Comparison of ENCODE assay signal across 1 cellular context in the genomic region with DNA sequence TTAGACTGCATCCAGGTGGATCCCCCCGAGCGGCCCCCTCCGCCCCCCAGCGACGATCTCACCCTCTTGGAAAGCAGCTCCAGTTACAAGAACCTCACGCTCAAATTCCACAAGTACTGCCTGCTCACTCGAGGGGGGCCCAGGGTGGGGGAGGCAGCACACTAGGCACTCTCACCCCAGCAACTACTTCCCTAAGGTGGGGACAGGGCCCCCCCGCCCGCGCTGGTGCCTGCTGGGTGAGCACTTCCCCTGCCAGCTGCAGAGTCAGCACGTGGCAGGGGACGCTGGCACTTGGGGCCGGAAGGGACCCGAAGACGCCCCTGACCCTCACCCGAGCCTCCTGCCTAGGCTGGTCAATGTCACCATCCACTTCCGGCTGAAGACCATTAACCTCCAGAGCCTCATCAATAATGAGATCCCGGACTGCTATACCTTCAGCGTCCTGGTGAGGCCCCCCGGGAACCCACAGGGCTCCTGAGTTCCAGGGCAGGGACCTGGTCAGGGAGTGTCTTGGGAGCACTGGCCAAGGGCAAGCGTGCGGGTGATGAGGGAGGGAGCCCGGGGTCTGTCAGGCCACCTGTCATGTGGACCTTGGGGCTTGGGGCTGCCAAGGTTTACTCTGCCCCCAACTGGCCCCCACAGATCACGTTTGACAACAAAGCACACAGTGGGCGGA.
TF ChIP-seq lines count a peak whose summit lies in the region.

No MANE protein-coding gene starts in this region.

TF ChIP-seq in HepG2, 621 proteins besides CTCF, POLR2A, EP300 and RAD21:
- TF ChIP-seq STAG1 (CRISPR knock-in tag; IDR thresholded peaks at IDR 0.05) (no peak), ZFYVE20 (CRISPR knock-in tag; IDR thresholded peaks at IDR 0.05; ENCODE audit: borderline replicate concordance, low read depth) (no peak), MED13 (CRISPR knock-in tag; IDR thresholded peaks at IDR 0.05) (no peak), LCORL (IDR thresholded peaks at IDR 0.05) (no peak), LCORL (CRISPR knock-in tag; IDR thresholded peaks at IDR 0.05) (no peak), HES4 (CRISPR knock-in tag; IDR thresholded peaks at IDR 0.05; ENCODE audit: borderline replicate concordance) (no peak), SMARCE1 (IDR thresholded peaks at IDR 0.05; ENCODE audit: borderline replicate concordance) (no peak)
- TF ChIP-seq, protein P1, sequence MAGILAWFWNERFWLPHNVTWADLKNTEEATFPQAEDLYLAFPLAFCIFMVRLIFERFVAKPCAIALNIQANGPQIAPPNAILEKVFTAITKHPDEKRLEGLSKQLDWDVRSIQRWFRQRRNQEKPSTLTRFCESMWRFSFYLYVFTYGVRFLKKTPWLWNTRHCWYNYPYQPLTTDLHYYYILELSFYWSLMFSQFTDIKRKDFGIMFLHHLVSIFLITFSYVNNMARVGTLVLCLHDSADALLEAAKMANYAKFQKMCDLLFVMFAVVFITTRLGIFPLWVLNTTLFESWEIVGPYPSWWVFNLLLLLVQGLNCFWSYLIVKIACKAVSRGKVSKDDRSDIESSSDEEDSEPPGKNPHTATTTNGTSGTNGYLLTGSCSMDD (CRISPR knock-in tag; IDR thresholded peaks at IDR 0.05), result no peak
- TF ChIP-seq, protein P2, sequence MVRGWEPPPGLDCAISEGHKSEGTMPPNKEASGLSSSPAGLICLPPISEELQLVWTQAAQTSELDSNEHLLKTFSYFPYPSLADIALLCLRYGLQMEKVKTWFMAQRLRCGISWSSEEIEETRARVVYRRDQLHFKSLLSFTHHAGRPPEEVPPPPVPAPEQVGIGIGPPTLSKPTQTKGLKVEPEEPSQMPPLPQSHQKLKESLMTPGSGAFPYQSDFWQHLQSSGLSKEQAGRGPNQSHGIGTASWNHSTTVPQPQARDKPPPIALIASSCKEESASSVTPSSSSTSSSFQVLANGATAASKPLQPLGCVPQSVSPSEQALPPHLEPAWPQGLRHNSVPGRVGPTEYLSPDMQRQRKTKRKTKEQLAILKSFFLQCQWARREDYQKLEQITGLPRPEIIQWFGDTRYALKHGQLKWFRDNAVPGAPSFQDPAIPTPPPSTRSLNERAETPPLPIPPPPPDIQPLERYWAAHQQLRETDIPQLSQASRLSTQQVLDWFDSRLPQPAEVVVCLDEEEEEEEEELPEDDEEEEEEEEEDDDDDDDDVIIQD (CRISPR knock-in tag; IDR thresholded peaks at IDR 0.05; ENCODE audit: low read depth), result no peak
- TF ChIP-seq, protein P3, sequence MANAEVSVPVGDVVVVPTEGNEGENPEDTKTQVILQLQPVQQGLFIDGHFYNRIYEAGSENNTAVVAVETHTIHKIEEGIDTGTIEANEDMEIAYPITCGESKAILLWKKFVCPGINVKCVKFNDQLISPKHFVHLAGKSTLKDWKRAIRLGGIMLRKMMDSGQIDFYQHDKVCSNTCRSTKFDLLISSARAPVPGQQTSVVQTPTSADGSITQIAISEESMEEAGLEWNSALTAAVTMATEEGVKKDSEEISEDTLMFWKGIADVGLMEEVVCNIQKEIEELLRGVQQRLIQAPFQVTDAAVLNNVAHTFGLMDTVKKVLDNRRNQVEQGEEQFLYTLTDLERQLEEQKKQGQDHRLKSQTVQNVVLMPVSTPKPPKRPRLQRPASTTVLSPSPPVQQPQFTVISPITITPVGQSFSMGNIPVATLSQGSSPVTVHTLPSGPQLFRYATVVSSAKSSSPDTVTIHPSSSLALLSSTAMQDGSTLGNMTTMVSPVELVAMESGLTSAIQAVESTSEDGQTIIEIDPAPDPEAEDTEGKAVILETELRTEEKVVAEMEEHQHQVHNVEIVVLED (CRISPR knock-in tag; IDR thresholded peaks at IDR 0.05; ENCODE audit: borderline replicate concordance), result no peak
